1 cellular context compared by ENCODE assay signal in the genomic region with DNA sequence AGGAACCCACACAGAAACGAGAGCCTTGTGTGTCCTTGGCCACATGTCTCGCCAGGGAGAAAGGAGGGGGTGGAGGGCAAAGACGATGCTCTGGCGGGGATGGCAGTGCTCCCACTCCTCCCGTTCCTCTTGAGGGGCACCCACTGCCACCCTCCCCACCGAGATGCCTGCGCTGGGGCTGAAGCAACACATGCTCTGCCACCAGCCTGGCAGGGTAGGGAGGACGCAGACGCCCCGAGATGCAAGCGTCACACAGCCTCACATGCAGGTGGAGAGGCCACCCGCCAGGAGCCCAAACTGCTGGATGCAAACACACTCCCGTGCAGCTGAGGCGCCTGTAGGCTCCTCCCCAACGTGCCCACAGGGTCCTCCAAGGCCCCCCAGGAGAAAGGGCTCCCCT.
TF ChIP-seq lines count a peak whose summit lies in the region.

No MANE protein-coding gene starts in this region.

TF ChIP-seq in GM23338, 12 proteins besides CTCF, POLR2A, EP300 and RAD21:
- no peak for TF ChIP-seq REST (IDR thresholded peaks at IDR 0.05; ENCODE audit: unreplicated experiment)
- TF ChIP-seq NANOG (IDR thresholded peaks at IDR 0.05; ENCODE audit: borderline replicate concordance): no peak
TF ChIP-seq in GM23338: peak in this region for 0.
